ENCODE assay signal across 31 cellular contexts in the genomic region with DNA sequence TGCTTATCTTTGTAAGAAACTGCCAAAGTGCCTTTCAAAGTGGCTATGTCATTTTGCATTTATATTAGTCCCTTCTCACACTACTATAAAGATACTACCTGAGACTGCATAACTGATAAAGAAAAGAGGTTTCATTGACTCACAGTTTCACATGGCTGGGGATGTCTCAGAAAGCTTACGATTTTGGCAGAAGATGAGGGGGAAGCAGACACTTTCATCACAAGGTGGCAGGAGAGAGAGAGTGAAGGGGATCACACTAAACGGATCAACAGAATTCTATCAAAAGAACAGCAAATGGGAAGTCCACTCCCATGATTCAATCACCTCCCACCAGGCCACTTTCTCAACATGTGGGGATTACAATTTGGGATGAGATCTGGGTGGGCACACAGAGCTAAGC.
DNase-seq lines count a peak whose midpoint lies in the region; ATAC-seq and TF ChIP-seq lines count a peak whose summit lies in the region.
"Had no signal": no experiment of that assay in that cellular context is flagged by ENCODE, and none has a peak within 500 bp of the region (broad histone marks: within the 10 kb centered on the region; RNA-seq: fewer than 3 reads in every experiment).

No MANE protein-coding gene starts in this region.

- H3K27ac ChIP-seq in A673 (ENCODE audit: low read depth, low read length, poor library complexity, severe bottlenecking) (no peak overlapping the region), HCT116 (ENCODE audit: low read depth, low read length) (no peak overlapping the region), substantia nigra (ENCODE audit: low read depth, low read length, poor library complexity, severe bottlenecking) (no peak overlapping the region)
- H3K27ac ChIP-seq: BLaER1, psoas muscle, tibial nerve had no signal

- H3K9me3 Mint-ChIP-seq in chondrocyte (ENCODE audit: low read depth): peaks cover 10% of the 10 kb centered on the region
- H3K9me3 Mint-ChIP-seq: activated CD4-positive, alpha-beta T cell treated with anti-CD3 and anti-CD28 coated beads, Interleukin-2, amount 10 ng/mL, durations not matched to agents 24 days and 14 days; activated naive CD4-positive, alpha-beta T cell treated with anti-CD3 and anti-CD28 coated beads, Interleukin-2, amount 50 U/mL, for 24 hours had no signal

- no peak overlapping the region for H3K4me3 Mint-ChIP-seq in chondrocyte (ENCODE audit: unreplicated experiment)
- H3K4me3 Mint-ChIP-seq: activated CD4-positive, alpha-beta T cell treated with anti-CD3 and anti-CD28 coated beads, Interleukin-2, amount 10 ng/mL, durations not matched to agents 24 days and 14 days; activated naive CD4-positive, alpha-beta T cell treated with anti-CD3 and anti-CD28 coated beads, Interleukin-2, amount 50 U/mL, for 24 hours; brain; naive thymus-derived CD4-positive, alpha-beta T cell had no signal

- H3K9me2 ChIP-seq in HCT116 (ENCODE audit: insufficient read depth): no peaks in the 10 kb centered on the region

- TF ChIP-seq CTCF in A673 (conservative IDR thresholded peaks at IDR 0.05; ENCODE audit: low read depth, low read length): 0 out of 2 replicates have a peak, but pooled peaks have one; percentile 31
- TF ChIP-seq CTCF in HCT116 (IDR thresholded peaks at IDR 0.05 in 2 of 3, conservative IDR thresholded peaks at IDR 0.05 in 1 of 3; ENCODE audit: borderline replicate concordance in 1 of 3, insufficient read depth in 1 of 3, low read depth in 2 of 3, low read length in 2 of 3): peak in 1 of 3 experiments; percentile 16; a peak in 1 of 6 replicates
- TF ChIP-seq CTCF in chondrocyte (IDR thresholded peaks at IDR 0.05): peak; percentile 41

- no peak overlapping the region for H3K27ac Mint-ChIP-seq in chondrocyte (ENCODE audit: unreplicated experiment)
- H3K27ac Mint-ChIP-seq: activated CD4-positive, alpha-beta T cell treated with anti-CD3 and anti-CD28 coated beads, Interleukin-2, amount 10 ng/mL, durations not matched to agents 24 days and 14 days; activated naive CD4-positive, alpha-beta T cell treated with anti-CD3 and anti-CD28 coated beads, Interleukin-2, amount 50 U/mL, for 24 hours; brain; naive thymus-derived CD4-positive, alpha-beta T cell had no signal

- no peaks in the 10 kb centered on the region for H3K27me3 Mint-ChIP-seq in chondrocyte (ENCODE audit: low read depth)
- H3K27me3 Mint-ChIP-seq: activated CD4-positive, alpha-beta T cell treated with anti-CD3 and anti-CD28 coated beads, Interleukin-2, amount 10 ng/mL, durations not matched to agents 24 days and 14 days; activated naive CD4-positive, alpha-beta T cell treated with anti-CD3 and anti-CD28 coated beads, Interleukin-2, amount 50 U/mL, for 24 hours; brain had no signal

- H3K4me3 ChIP-seq in A673 (ENCODE audit: low read depth, low read length, poor library complexity, severe bottlenecking) (no peak overlapping the region), HCT116 (replicated peaks in 1 of 2; ENCODE audit: low read depth in 1 of 2, low read length in 2 of 2) (no peak overlapping the region)
- H3K4me3 ChIP-seq: BLaER1, GM12878, psoas muscle, tibial nerve had no signal

- no peaks in the 10 kb centered on the region for H3K79me2 ChIP-seq in HCT116 (ENCODE audit: insufficient read depth, low read length)

- ATAC-seq in HCT116: no peak
- ATAC-seq: GM12878; HepG2; naive thymus-derived CD4-positive, alpha-beta T cell; psoas muscle; sciatic nerve had no signal

- intact Hi-C loops in A673 (cut with micrococcal nuclease; ENCODE audit: unreplicated experiment) (no loop called here), HCT116 (cut with micrococcal nuclease) (no loop called here)

- H3K9me3 ChIP-seq in A673 (ENCODE audit: low read depth, low read length, poor library complexity, severe bottlenecking) (no peaks in the 10 kb centered on the region), HCT116 (ENCODE audit: control insufficient read depth in 1 of 2, insufficient read depth in 1 of 2, low read depth in 1 of 2, low read length in 2 of 2) (no peaks in the 10 kb centered on the region)
- H3K9me3 ChIP-seq: BLaER1, psoas muscle had no signal

- H3K4me2 ChIP-seq in HCT116 (ENCODE audit: low read length): no peak overlapping the region
- H3K4me2 ChIP-seq: BLaER1 had no signal

- POLR2A ChIA-PET in A673 (lab: Charles Lee; ENCODE audit: low non-redundant PET) (no interaction called here), HCT116 (lab: Charles Lee) (no interaction called here)

- no peak for TF ChIP-seq POLR2A in HCT116 (IDR thresholded peaks at IDR 0.05; ENCODE audit: borderline replicate concordance, extremely low read depth, insufficient read depth, insufficient read length)

- H3K9ac ChIP-seq in HCT116 (ENCODE audit: low read length): no peak overlapping the region
- H3K9ac ChIP-seq: BLaER1 had no signal

- peaks cover 2% of the 10 kb centered on the region for H3K36me3 Mint-ChIP-seq in chondrocyte (ENCODE audit: low read depth)
- H3K36me3 Mint-ChIP-seq: activated naive CD4-positive, alpha-beta T cell treated with anti-CD3 and anti-CD28 coated beads, Interleukin-2, amount 50 U/mL, for 24 hours; brain; naive thymus-derived CD4-positive, alpha-beta T cell had no signal

- TF ChIP-seq RAD21 in HCT116 (IDR thresholded peaks at IDR 0.05; ENCODE audit: low read depth): peak; percentile 38

- in situ Hi-C loops in G401 (cut with HindIII; ENCODE audit: low sequenced_read_pairs): no loop called here

- H3K27me3 ChIP-seq in A673 (replicated peaks; ENCODE audit: insufficient read depth, low read depth, low read length, poor library complexity) (no peaks in the 10 kb centered on the region), HCT116 (ENCODE audit: insufficient read depth, low read length) (no peaks in the 10 kb centered on the region)
- H3K27me3 ChIP-seq: BLaER1, tibial nerve had no signal

- DNase-seq in A673 (ENCODE audit: low spot score): no peak
- no peak for DNase-seq in HCT116 (ENCODE audit: low read depth, low spot score)
- peak; percentile 41 for DNase-seq in OCI-M1 (lab: John Stamatoyannopoulos, UW)
- no peak for DNase-seq in chondrocyte (ENCODE audit: low spot score)
- DNase-seq in G401 (ENCODE audit: low spot score): no peak
- no peak for DNase-seq in activated T-cell treated with anti-CD3 and anti-CD28 coated beads, Interleukin-2, amount 50 U/mL, for 1 hour
- DNase-seq in NCI-H774 (lab: John Stamatoyannopoulos, UW): no peak
- DNase-seq in substantia nigra (lab: John Stamatoyannopoulos, UW): no peak
- DNase-seq: activated CD4-positive, alpha-beta T cell treated with anti-CD3 and anti-CD28 coated beads, Interleukin-2, amount 10 ng/mL, durations not matched to agents 24 days and 14 days; activated CD8-positive, alpha-beta memory T cell treated with anti-CD3 and anti-CD28 coated beads for 24 hours; activated T-cell treated with anti-CD3 and anti-CD28 coated beads for 4 hours; amniotic stem cell; DMS153; HCEC 1CT; Kasumi-1; kidney glomerular epithelial cell; midbrain; naive thymus-derived CD4-positive, alpha-beta T cell; NCI-H1092; NCI-H1694 treated with DMSO at 0.1 percent for 48 hours; NCI-H510A treated with DMSO at 0.1 percent for 48 hours; nucleus accumbens; psoas muscle; stimulated activated CD4-positive, alpha-beta T cell treated with anti-CD3 and anti-CD28 coated beads, Interleukin-2, amount 100 ng/mL, for 48 hours had no signal

- H3K4me1 ChIP-seq in A673 (ENCODE audit: insufficient read depth, low read length, poor library complexity, severe bottlenecking): no peaks in the 10 kb centered on the region
- H3K4me1 ChIP-seq in HCT116 (ENCODE audit: control insufficient read depth in 1 of 2, insufficient read depth in 2 of 2, low read length in 2 of 2): peaks cover 0 to 3% of the 10 kb centered on the region in 2 experiments; a peak in 1 of 4 replicates
- H3K4me1 ChIP-seq: BLaER1, psoas muscle, tibial nerve had no signal

- H2AFZ ChIP-seq in HCT116 (ENCODE audit: low read depth, low read length, poor library complexity, severe bottlenecking): no peak overlapping the region

- CTCF ChIA-PET in A673 (lab: Charles Lee): no interaction called here
- CTCF ChIA-PET in HCT116 (lab: Charles Lee): no interaction called here

- peaks cover 6% of the 10 kb centered on the region for H3K4me1 Mint-ChIP-seq in chondrocyte (ENCODE audit: low read depth)
- H3K4me1 Mint-ChIP-seq: activated CD4-positive, alpha-beta T cell treated with anti-CD3 and anti-CD28 coated beads, Interleukin-2, amount 10 ng/mL, durations not matched to agents 24 days and 14 days; activated naive CD4-positive, alpha-beta T cell treated with anti-CD3 and anti-CD28 coated beads, Interleukin-2, amount 50 U/mL, for 24 hours; naive thymus-derived CD4-positive, alpha-beta T cell had no signal

- H3K36me3 ChIP-seq in A673 (ENCODE audit: insufficient read depth, low read length, poor library complexity, severe bottlenecking) (no peaks in the 10 kb centered on the region), HCT116 (ENCODE audit: control insufficient read depth in 1 of 2, insufficient read depth in 2 of 2, low read length in 2 of 2) (no peaks in the 10 kb centered on the region)
- H3K36me3 ChIP-seq: BLaER1, tibial nerve had no signal

- BruUV-seq in A673 (replicated peaks; lab: Mats Ljungman, UMichigan): no TSS peak
- no TSS peak for BruUV-seq in HCT116 (replicated peaks; lab: Mats Ljungman, UMichigan)

- RAD21 ChIA-PET in HCT116 (lab: Charles Lee; ENCODE audit: low non-redundant PET in 1 of 2, low total read pairs in 2 of 2, uncharacterized antibody in 2 of 2, unreplicated experiment in 2 of 2): no interaction called here

- no peaks in the 10 kb centered on the region for H4K20me1 ChIP-seq in HCT116 (ENCODE audit: insufficient read depth)
- H4K20me1 ChIP-seq: BLaER1 had no signal

TF ChIP-seq in HCT116, 20 proteins besides CTCF, POLR2A, EP300 and RAD21:
- TF ChIP-seq POLR2AphosphoS5 (IDR thresholded peaks at IDR 0.05; ENCODE audit: low read depth, low read length): no peak
- no peak for TF ChIP-seq ZNF274 (IDR thresholded peaks at IDR 0.05; ENCODE audit: low read depth, low read length)
- TF ChIP-seq JUND (IDR thresholded peaks at IDR 0.05): no peak
